ENCODE assay signal across 12 cellular contexts in the genomic region with DNA sequence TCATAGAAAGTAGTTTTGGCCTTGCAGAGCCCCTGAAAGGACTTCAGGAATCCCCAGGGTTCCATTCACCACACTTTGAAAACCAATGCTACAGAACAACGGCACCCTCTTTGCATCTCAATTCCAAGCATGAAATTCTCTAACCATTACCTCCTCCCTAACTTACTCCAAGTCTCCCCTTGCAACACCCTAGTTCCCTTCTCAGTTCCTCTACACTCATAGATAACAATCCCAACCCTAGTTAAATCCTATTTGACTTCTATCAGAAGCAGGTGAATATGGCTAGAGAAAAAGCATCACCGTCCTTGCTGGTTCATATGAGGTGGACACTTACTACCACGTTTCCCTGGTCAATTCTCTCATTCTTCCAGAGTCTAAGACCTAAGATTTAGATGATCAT. TPM values are rescaled to one million over a fixed set of nuclear protein-coding genes. Genes with fewer than 3 reads are reported as not detected.
DNase-seq lines count a peak whose midpoint lies in the region; TF ChIP-seq lines count a peak whose summit lies in the region.
"Had no signal": no experiment of that assay in that cellular context is flagged by ENCODE, and none has a peak within 500 bp of the region (broad histone marks: within the 10 kb centered on the region; RNA-seq: fewer than 3 reads in every experiment).

No MANE protein-coding gene starts in this region.

- WGBS in mammary epithelial cell (ENCODE audit: low coverage, missing lambda C conversion rate) = 69% methylated on average over 3 of the region's 3 CpGs
- no CpG with 5 or more reads among the region's 3 CpGs for WGBS in mesendoderm (ENCODE audit: extremely low coverage, insufficient coverage, low lambda C conversion rate)

- H3K4me2 ChIP-seq in mammary epithelial cell (ENCODE audit: insufficient read depth, low read depth, low read length) (peak overlapping the region; percentile 82), mesendoderm (ENCODE audit: low read length) (peak overlapping the region; percentile 2)

- H2AFZ ChIP-seq in ACC112 (ENCODE audit: low read length, unreplicated experiment) (no peak overlapping the region), mammary epithelial cell (ENCODE audit: low read depth, low read length) (no peak overlapping the region)

- no peak for TF ChIP-seq CTCF in mammary epithelial cell (conservative IDR thresholded peaks at IDR 0.05 in 1 of 2, IDR thresholded peaks at IDR 0.05 in 1 of 2; ENCODE audit: extremely low read depth in 1 of 2, insufficient read depth in 1 of 2, low read depth in 1 of 2, low read length in 2 of 2)

- H4K20me1 ChIP-seq in mammary epithelial cell (ENCODE audit: insufficient read depth, low read length) = no peaks in the 10 kb centered on the region

- no peak overlapping the region for H4K5ac ChIP-seq in mesendoderm (ENCODE audit: low read length)

- H3K27me3 ChIP-seq in ACC112 (ENCODE audit: insufficient read depth, low read length) = no peaks in the 10 kb centered on the region
- H3K27me3 ChIP-seq in HUES6 (ENCODE audit: control insufficient read depth, insufficient read depth, low read length) = no peaks in the 10 kb centered on the region
- H3K27me3 ChIP-seq in mammary epithelial cell (ENCODE audit: insufficient read depth, low read length) = no peaks in the 10 kb centered on the region
- no peaks in the 10 kb centered on the region for H3K27me3 ChIP-seq in mesendoderm (ENCODE audit: insufficient read depth, low read length, poor library complexity)

- peaks cover 10% of the 10 kb centered on the region for H3K79me1 ChIP-seq in mesendoderm (ENCODE audit: low read length)

- BruUV-seq in mammary epithelial cell (replicated peaks; lab: Mats Ljungman, UMichigan) = no TSS peak

- H3K9ac ChIP-seq in HUES6 (ENCODE audit: low read length) = no peak overlapping the region
- H3K9ac ChIP-seq in mammary epithelial cell (ENCODE audit: insufficient read depth, low read length) = no peak overlapping the region
- H3K9ac ChIP-seq in mesendoderm (ENCODE audit: low read length) = no peak overlapping the region

- no peak overlapping the region for H2BK5ac ChIP-seq in mesendoderm (ENCODE audit: low read length)

- dilution Hi-C loops in mammary epithelial cell (cut with HindIII; ENCODE audit: low sequenced_read_pairs) = no loop called here

- H3K4me1 ChIP-seq in ACC112 (ENCODE audit: control insufficient read depth, insufficient read depth, low read length, unreplicated experiment) = peaks cover 31% of the 10 kb centered on the region
- H3K4me1 ChIP-seq in HUES6 (ENCODE audit: control insufficient read depth, insufficient read depth, low read length) = peaks cover 18% of the 10 kb centered on the region
- H3K4me1 ChIP-seq in mammary epithelial cell (ENCODE audit: insufficient read depth, low read length) = peaks cover 23% of the 10 kb centered on the region
- peaks cover 9% of the 10 kb centered on the region for H3K4me1 ChIP-seq in mesendoderm (ENCODE audit: control insufficient read depth, low read depth, low read length)

- H2BK120ac ChIP-seq in mesendoderm (ENCODE audit: low read depth, low read length) = no peak overlapping the region

- no peak overlapping the region for H4K8ac ChIP-seq in mesendoderm (ENCODE audit: low read depth, low read length)

- DNase-seq in mammary epithelial cell = no peak
- peak; percentile 19 for DNase-seq in mesendoderm
- DNase-seq in NOMO-1 treated with dmso at 0.1 percent for 144 hours (lab: John Stamatoyannopoulos, UW; ENCODE audit: unreplicated experiment) = no peak
- DNase-seq in T-helper 1 cell = no peak
- DNase-seq in NCI-H1092 (lab: John Stamatoyannopoulos, UW) = no peak
- DNase-seq in activated CD8-positive, alpha-beta memory T cell treated with anti-CD3 and anti-CD28 coated beads, Interleukin-2, amount 50 U/mL, for 48 hours = no peak
- DNase-seq: activated effector memory CD4-positive, alpha-beta T cell treated with anti-CD3 and anti-CD28 coated beads, Interleukin-2, amount 50 U/mL, for 16 hours; mucosa of descending colon had no signal

- no peak overlapping the region for H2AK5ac ChIP-seq in mesendoderm (ENCODE audit: low read length)

- H3K56ac ChIP-seq in mesendoderm (ENCODE audit: low read length) = no peak overlapping the region

- H2BK15ac ChIP-seq in mesendoderm (replicated peaks; ENCODE audit: low read depth) = no peak overlapping the region

- H3K23ac ChIP-seq in mesendoderm (ENCODE audit: low read length) = no peak overlapping the region

- CTCF ChIA-PET in mammary epithelial cell (lab: Charles Lee; ENCODE audit: low non-redundant PET) = no interaction called here

- peaks cover 62% of the 10 kb centered on the region for H3K79me2 ChIP-seq in ACC112 (ENCODE audit: control insufficient read depth, insufficient read depth, low read length, unreplicated experiment)
- peaks cover 81% of the 10 kb centered on the region for H3K79me2 ChIP-seq in mammary epithelial cell (ENCODE audit: insufficient read depth, low read length)
- H3K79me2 ChIP-seq in mesendoderm (ENCODE audit: control insufficient read depth, insufficient read depth, low read length) = peaks cover 13% of the 10 kb centered on the region

- peaks cover 13% of the 10 kb centered on the region for H3K36me3 ChIP-seq in ACC112 (ENCODE audit: insufficient read depth, low read length)
- peaks cover 17% of the 10 kb centered on the region for H3K36me3 ChIP-seq in HUES6 (ENCODE audit: control insufficient read depth, insufficient read depth, low read length)
- peaks cover 10% of the 10 kb centered on the region for H3K36me3 ChIP-seq in mammary epithelial cell (ENCODE audit: insufficient read depth, low read length)
- no peaks in the 10 kb centered on the region for H3K36me3 ChIP-seq in mesendoderm (ENCODE audit: control insufficient read depth, insufficient read depth, low read length)

- H3K27ac ChIP-seq in ACC112 (ENCODE audit: low read depth, low read length) (peak overlapping the region; percentile 82), HUES6 (ENCODE audit: low read depth, low read length) (no peak overlapping the region), mammary epithelial cell (ENCODE audit: insufficient read depth, low read depth, low read length) (peak overlapping the region; percentile 43), mesendoderm (ENCODE audit: low read depth, low read length) (no peak overlapping the region)

- H3K18ac ChIP-seq in mesendoderm (ENCODE audit: low read length) = no peak overlapping the region

- intact Hi-C loops in mammary epithelial cell (cut with micrococcal nuclease) = loop anchor here (5.0 to 10.0 kb wide), 2 partner anchors 45 to 213 kb away; a partner anchor contains a TSS

- no peak overlapping the region for H3K4ac ChIP-seq in mesendoderm (ENCODE audit: low read depth, low read length)

- in situ Hi-C loops in mammary epithelial cell (cut with MboI; ENCODE audit: low sequenced_read_pairs in 2 of 2) = no loop called here

- H3K9me3 ChIP-seq in HUES6 (ENCODE audit: control insufficient read depth, insufficient read depth, low read depth, low read length) (no peaks in the 10 kb centered on the region; the same call in 1 of the 2 replicates), mammary epithelial cell (replicated peaks; ENCODE audit: insufficient read depth, low read length) (no peaks in the 10 kb centered on the region)
- H3K9me3 ChIP-seq: mucosa of descending colon had no signal

- H3K4me3 ChIP-seq in ACC112 (ENCODE audit: low read depth, low read length) (peak overlapping the region; percentile 94), HUES6 (ENCODE audit: low read depth, low read length) (peak overlapping the region; percentile 84), mammary epithelial cell (replicated peaks in 1 of 3; ENCODE audit: insufficient read depth in 1 of 3, low read depth in 2 of 3, low read length in 3 of 3) (peak overlapping the region in 2 of 3 experiments; percentile 40), mesendoderm (ENCODE audit: low read length) (no peak overlapping the region)
- H3K4me3 ChIP-seq: mucosa of descending colon had no signal

RNA-seq across cellular contexts. Expression of a gene that starts 2.4 kb away (rescaled TPM):
- total RNA-seq in mammary epithelial cell = 10 to 100 TPM; 25.1 to 35.5 TPM
- polyA plus RNA-seq in mammary epithelial cell = 22.3 TPM
- 11.9 TPM for polyA minus RNA-seq in mammary epithelial cell
- 60.1 TPM for polyA plus RNA-seq in mesendoderm (2013, experiment 1 of 2)
- polyA plus RNA-seq in mesendoderm (2013, experiment 2 of 2) = 60.4 TPM

RNA-seq across cellular contexts. Expression of a gene that starts 2.4 kb away (rescaled TPM):
- total RNA-seq in mammary epithelial cell = 10 to 100 TPM; 14.0 to 19.5 TPM
- 5.2 TPM for polyA plus RNA-seq in mammary epithelial cell
- 28.5 TPM for polyA minus RNA-seq in mammary epithelial cell
- polyA plus RNA-seq in mesendoderm (2013, experiment 1 of 2) = 5.4 TPM
- 5.1 TPM for polyA plus RNA-seq in mesendoderm (2013, experiment 2 of 2)

RNA-seq across cellular contexts. Expression of a gene that starts 44.0 kb away (rescaled TPM):
- not detected for total RNA-seq in mammary epithelial cell
- 0.10 TPM for polyA plus RNA-seq in mammary epithelial cell
- not detected for polyA minus RNA-seq in mammary epithelial cell
- 0.06 TPM for polyA plus RNA-seq in mesendoderm (2013, experiment 1 of 2)
- not detected for polyA plus RNA-seq in mesendoderm (2013, experiment 2 of 2)
- total RNA-seq: mucosa of descending colon, NCI-H460 had no signal
- polyA plus RNA-seq: BJ had no signal

Comparison
In these comparisons a context has a peak if more than half of its experiments do, and no peak if none do; other contexts are left out.
1. H3K27ac ChIP-seq: peak in ACC112 (single experiment) and mammary epithelial cell (single experiment); none in HUES6 (single experiment) and mesendoderm (single experiment).